In genomic region chr12:121632069-121632970, GRCh38 we compare ENCODE assay signal across 11 cellular contexts. TPM values are rescaled to one million over a fixed set of nuclear protein-coding genes. Genes with fewer than 3 reads are reported as not detected.
DNase-seq lines count a peak whose midpoint lies in the region; ATAC-seq, FAIRE-seq and TF ChIP-seq lines count a peak whose summit lies in the region.
"Had no signal": no experiment of that assay in that cellular context is flagged by ENCODE, and none has a peak within 500 bp of the region (broad histone marks: within the 10 kb centered on the region; RNA-seq: fewer than 3 reads in every experiment).

No MANE protein-coding gene starts in this region.

- H3K27me3 ChIP-seq in GM12878 (replicated peaks in 1 of 2; ENCODE audit: control insufficient read depth in 2 of 2, insufficient read depth in 2 of 2, low read length in 1 of 2) (no peaks in the 10 kb centered on the region), muscle layer of duodenum (ENCODE audit: low read depth, low read length) (no peaks in the 10 kb centered on the region)

- H3K9me3 ChIP-seq in GM12878 (replicated peaks; ENCODE audit: control insufficient read depth, insufficient read depth, low read length) (no peaks in the 10 kb centered on the region), muscle layer of duodenum (ENCODE audit: control insufficient read depth in 1 of 2, low read length in 2 of 2) (no peaks in the 10 kb centered on the region)

- no peaks in the 10 kb centered on the region for H4K20me1 ChIP-seq in GM12878 (ENCODE audit: control insufficient read depth, insufficient read depth)

- H3K27ac ChIP-seq in GM12878 (ENCODE audit: control insufficient read depth, insufficient read depth) (peak overlapping the region; percentile 35), muscle layer of duodenum (ENCODE audit: low read length) (peak overlapping the region; percentile 54)

- SMC1A ChIA-PET in GM12878 (lab: Charles Lee; ENCODE audit: uncharacterized antibody, unreplicated experiment) = interaction anchor here (0.7 to 1.7 kb wide), 3 partner anchors 37 to 81 kb away, joined by 3 to 6 read pairs (median 3); partner anchors contain the start of gene MORN3

- no peak for DNase-seq in activated naive CD4-positive, alpha-beta T cell treated with anti-CD3 and anti-CD28 coated beads, Interleukin-2, amount 10 ng/mL, durations not matched to agents 7 days and 5 days
- DNase-seq in activated naive CD4-positive, alpha-beta T cell (lab: John Stamatoyannopoulos, UW) = no peak
- DNase-seq in GM12878 (ENCODE audit: low read depth, low spot score) (no peak), type B pancreatic cell (ENCODE audit: extremely low spot score, unreplicated experiment) (no peak), epidermal melanocyte (ENCODE audit: insufficient read length, low spot score) (no peak), NCI-H1930 (lab: John Stamatoyannopoulos, UW) (no peak)
- DNase-seq: C1 segment of cervical spinal cord; stimulated activated CD4-positive, alpha-beta T cell treated with anti-CD3 and anti-CD28 coated beads, Interleukin-4, amount 100 ng/mL, for 4 hours had no signal

- no peak for TF ChIP-seq POLR2A in GM12878 (IDR thresholded peaks at IDR 0.05; ENCODE audit: low read depth, low read length)

- no peaks in the 10 kb centered on the region for H3K9me3 Mint-ChIP-seq in activated naive CD4-positive, alpha-beta T cell treated with anti-CD3 and anti-CD28 coated beads, Interleukin-2, amount 10 ng/mL, durations not matched to agents 7 days and 5 days
- no peaks in the 10 kb centered on the region for H3K9me3 Mint-ChIP-seq in type B pancreatic cell

- TF ChIP-seq EP300 in GM12878 (IDR thresholded peaks at IDR 0.05; ENCODE audit: borderline replicate concordance in 1 of 2, control insufficient read depth in 1 of 2, low read depth in 2 of 2, low read length in 2 of 2) = no peak

- FAIRE-seq in GM12878 (lab: Jason Lieb, UNC) = no peak

- ATAC-seq in GM12878 (no peak), GM19463 (IDR thresholded peaks at IDR 0.05; ENCODE audit: unreplicated experiment) (no peak)

- no peaks in the 10 kb centered on the region; a peak in 2 of 4 replicates for H3K36me3 ChIP-seq in GM12878 (ENCODE audit: control insufficient read depth in 2 of 2, insufficient read depth in 2 of 2, low read length in 1 of 2)
- H3K36me3 ChIP-seq in muscle layer of duodenum (ENCODE audit: control insufficient read depth in 1 of 2, insufficient read depth in 2 of 2, low read length in 2 of 2) = no peaks in the 10 kb centered on the region

- TF ChIP-seq CTCF in GM12878 (IDR thresholded peaks at IDR 0.05 in 2 of 3, conservative IDR thresholded peaks at IDR 0.05 in 1 of 3; ENCODE audit: control insufficient read depth in 2 of 3, extremely low read depth in 1 of 3, insufficient read depth in 1 of 3, low read depth in 3 of 3, low read length in 3 of 3) = no peak
- TF ChIP-seq CTCF in type B pancreatic cell (conservative IDR thresholded peaks at IDR 0.05) = no peak

- TF ChIP-seq RAD21 in GM12878 (IDR thresholded peaks at IDR 0.05; ENCODE audit: insufficient read depth, low read depth, low read length) = no peak

- peaks cover 72% of the 10 kb centered on the region for H3K79me2 ChIP-seq in GM12878 (ENCODE audit: control insufficient read depth, insufficient read depth, low read length)

- no peak overlapping the region for H2AFZ ChIP-seq in GM12878 (ENCODE audit: control insufficient read depth, low read depth, low read length)

- H3K4me3 Mint-ChIP-seq in activated naive CD4-positive, alpha-beta T cell treated with anti-CD3 and anti-CD28 coated beads, Interleukin-2, amount 10 ng/mL, durations not matched to agents 7 days and 5 days = peak overlapping the region; percentile 37
- peak overlapping the region; percentile 35 for H3K4me3 Mint-ChIP-seq in type B pancreatic cell

- peaks cover 62% of the 10 kb centered on the region for H3K36me3 Mint-ChIP-seq in activated naive CD4-positive, alpha-beta T cell treated with anti-CD3 and anti-CD28 coated beads, Interleukin-2, amount 10 ng/mL, durations not matched to agents 7 days and 5 days
- H3K36me3 Mint-ChIP-seq in type B pancreatic cell = no peaks in the 10 kb centered on the region

- H3K4me1 Mint-ChIP-seq in activated naive CD4-positive, alpha-beta T cell treated with anti-CD3 and anti-CD28 coated beads, Interleukin-2, amount 10 ng/mL, durations not matched to agents 7 days and 5 days = peaks cover 81% of the 10 kb centered on the region
- H3K4me1 Mint-ChIP-seq in type B pancreatic cell (ENCODE audit: unreplicated experiment) = peaks cover 37% of the 10 kb centered on the region

- intact Hi-C loops in GM12878 (cut with micrococcal nuclease; ENCODE audit: unreplicated experiment) = no loop called here

- in situ Hi-C loops in GM12878 (cut with MboI) = no loop called here

- peak overlapping the region; percentile 77 for H3K27ac Mint-ChIP-seq in activated naive CD4-positive, alpha-beta T cell treated with anti-CD3 and anti-CD28 coated beads, Interleukin-2, amount 10 ng/mL, durations not matched to agents 7 days and 5 days
- peak overlapping the region; percentile 80 for H3K27ac Mint-ChIP-seq in type B pancreatic cell

- WGBS in GM12878 (ENCODE audit: insufficient coverage, insufficient replicate concordance, low lambda C conversion rate, missing lambda C conversion rate) = 54% methylated on average over 11 of the region's 11 CpGs

- POLR2A ChIA-PET in GM12878 (lab: Charles Lee) = interaction anchor here (0.6 to 0.9 kb wide), 3 partner anchors 47 to 79 kb away, joined by 3 to 6 read pairs (median 3); no protein-coding TSS in a partner anchor

- RAD21 ChIA-PET in GM12878 (lab: Charles Lee; ENCODE audit: unreplicated experiment) = no interaction called here

- peaks cover 35% of the 10 kb centered on the region for H3K4me1 ChIP-seq in GM12878 (ENCODE audit: control insufficient read depth, insufficient read depth, low read length)
- peaks cover 15 to 29% of the 10 kb centered on the region in 2 donors for H3K4me1 ChIP-seq in muscle layer of duodenum (ENCODE audit: control insufficient read depth in 1 of 2, insufficient read depth in 2 of 2, low read length in 2 of 2)

- BruUV-seq in GM12878 (replicated peaks; lab: Mats Ljungman, UMichigan) = TSS peak; percentile 19

- H3K4me2 ChIP-seq in GM12878 (ENCODE audit: control insufficient read depth, insufficient read depth) = peak overlapping the region; percentile 64

- no peak overlapping the region for H3K9ac ChIP-seq in GM12878 (ENCODE audit: control insufficient read depth, insufficient read depth, low read length)

- CTCF ChIA-PET in activated naive CD4-positive, alpha-beta T cell treated with anti-CD3 and anti-CD28 coated beads, Interleukin-2, amount 10 ng/mL, durations not matched to agents 7 days and 5 days (lab: Charles Lee) = interaction anchor here (1.1 to 2.4 kb wide), 2 partner anchors 37 to 78 kb away, joined by 3 to 11 read pairs; partner anchors contain the start of gene MORN3
- CTCF ChIA-PET in GM12878 (lab: Yijun Ruan, JAX) = interaction anchor here (0.6 to 1.0 kb wide), 4 partner anchors 37 to 443 kb away, joined by 3 to 5 read pairs (median 4); no protein-coding TSS in a partner anchor

- H3K27me3 Mint-ChIP-seq in activated naive CD4-positive, alpha-beta T cell treated with anti-CD3 and anti-CD28 coated beads, Interleukin-2, amount 10 ng/mL, durations not matched to agents 7 days and 5 days = no peaks in the 10 kb centered on the region
- H3K27me3 Mint-ChIP-seq in type B pancreatic cell = no peaks in the 10 kb centered on the region

- H3K4me3 ChIP-seq in GM12878 = peak overlapping the region; percentile 22; the same call in 1 of the 2 replicates
- H3K4me3 ChIP-seq in muscle layer of duodenum (ENCODE audit: low read depth in 1 of 2, low read length in 2 of 2) = peak overlapping the region; percentile 7 to 24
- H3K4me3 ChIP-seq: lung had no signal

RNA-seq across cellular contexts. Expression of gene ORAI1, which starts 6.0 kb away (rescaled TPM):
- 13.1 and 15.8 TPM in 2 replicates for total RNA-seq in GM12878 (2013; cell fraction: nucleolus; rRNA removed)
- total RNA-seq in GM12878 (2014; rRNA removed) (9.7 and 16.4 TPM in 2 replicates), GM12878 (2014; rRNA removed; fragmentation: Illumina TruSeq; extraction: Trizol) (7.1 and 8.2 TPM in 2 replicates), GM12878 (2021) (31.0 and 32.2 TPM in 2 replicates), type B pancreatic cell (ENCODE audit: low replicate concordance) (10.5 and 12.9 TPM in 2 replicates)
- 6.5 TPM for polyA plus RNA-seq in GM12878 (2011; ENCODE audit: low read depth)
- polyA plus RNA-seq in GM12878 (2011; rRNA removed) (4.8 and 15.3 TPM in 2 replicates), GM12878 (2014; fragmentation: Illumina TruSeq; extraction: Trizol) (2.6 and 6.5 TPM in 2 replicates), GM12878 (2014; fragmentation: Nextera tagmentation; extraction: Ambion mirVana) (1 to 10 TPM; 5.5 to 6.1 TPM), GM12878 (2014; rRNA removed) (33.1 and 39.2 TPM in 2 replicates), GM12878 (2016; fragmentation: Nextera tagmentation; extraction: Ambion mirVana) (10 to 100 TPM in 1 of 2 experiments, 1 to 10 TPM in 1; 7.7 to 25.1 TPM)
- polyA plus RNA-seq in GM12878 (2011; cell fraction: cytosol; rRNA removed) = 28.4 and 36.0 TPM in 2 replicates
- 20.8 and 24.1 TPM in 2 replicates for polyA plus RNA-seq in GM12878 (2011; cell fraction: nucleus; rRNA removed)
- 21.7 and 23.1 TPM in 2 replicates for polyA plus RNA-seq in GM12878 (2012)
- 21.7 and 34.6 TPM in 2 replicates for polyA minus RNA-seq in GM12878 (2011; rRNA and poly(A)+ RNA removed)
- polyA minus RNA-seq in GM12878 (2011; cell fraction: cytosol; rRNA and poly(A)+ RNA removed) = 25.1 and 28.5 TPM in 2 replicates
- 7.7 and 21.1 TPM in 2 replicates for polyA minus RNA-seq in GM12878 (2011; cell fraction: nucleus; rRNA and poly(A)+ RNA removed)

RNA-seq across cellular contexts. Expression of gene MORN3, which starts 37.1 kb away (rescaled TPM):
- not detected in 2 replicates for total RNA-seq in GM12878 (2013; cell fraction: nucleolus; rRNA removed)
- total RNA-seq in GM12878 (2014; rRNA removed) (0.11 and 0.17 TPM in 2 replicates), GM12878 (2014; rRNA removed; fragmentation: Illumina TruSeq; extraction: Trizol) (0.13 and 0.28 TPM in 2 replicates), GM12878 (2021) (0.15 and 0.19 TPM in 2 replicates), type B pancreatic cell (ENCODE audit: low replicate concordance) (0.80 and 0.83 TPM in 2 replicates)
- 0.21 TPM for polyA plus RNA-seq in GM12878 (2011; ENCODE audit: low read depth)
- polyA plus RNA-seq in GM12878 (2011; rRNA removed) (0.34 and 0.37 TPM in 2 replicates), GM12878 (2014; fragmentation: Illumina TruSeq; extraction: Trizol) (0.11 and 0.18 TPM in 2 replicates), GM12878 (2014; fragmentation: Nextera tagmentation; extraction: Ambion mirVana) (under 1 TPM; 0.24 to 0.31 TPM), GM12878 (2014; rRNA removed) (0.08 and 0.11 TPM in 2 replicates), GM12878 (2016; fragmentation: Nextera tagmentation; extraction: Ambion mirVana) (under 1 TPM; 0.14 to 0.16 TPM)
- 0.16 and 0.18 TPM in 2 replicates for polyA plus RNA-seq in GM12878 (2011; cell fraction: cytosol; rRNA removed)
- 0.07 and 0.10 TPM in 2 replicates for polyA plus RNA-seq in GM12878 (2011; cell fraction: nucleus; rRNA removed)
- polyA plus RNA-seq in GM12878 (2012) = 0.27 and 0.34 TPM in 2 replicates
- polyA minus RNA-seq in GM12878 (2011; rRNA and poly(A)+ RNA removed) = not detected in 2 replicates
- not detected in 2 replicates for polyA minus RNA-seq in GM12878 (2011; cell fraction: cytosol; rRNA and poly(A)+ RNA removed)
- not detected in 2 replicates for polyA minus RNA-seq in GM12878 (2011; cell fraction: nucleus; rRNA and poly(A)+ RNA removed)

RNA-seq across cellular contexts. Expression of gene KDM2B, which starts 51.5 kb away (rescaled TPM):
- 634 and 686 TPM in 2 replicates for total RNA-seq in GM12878 (2013; cell fraction: nucleolus; rRNA removed)
- total RNA-seq in GM12878 (2014; rRNA removed) (57.9 and 62.9 TPM in 2 replicates), GM12878 (2014; rRNA removed; fragmentation: Illumina TruSeq; extraction: Trizol) (33.0 and 34.1 TPM in 2 replicates), GM12878 (2021) (76.3 and 87.6 TPM in 2 replicates), type B pancreatic cell (ENCODE audit: low replicate concordance) (36.9 and 51.7 TPM in 2 replicates)
- polyA plus RNA-seq in GM12878 (2011; ENCODE audit: low read depth) = 76.8 TPM
- polyA plus RNA-seq in GM12878 (2011; rRNA removed) (67.9 and 124 TPM in 2 replicates), GM12878 (2014; fragmentation: Illumina TruSeq; extraction: Trizol) (31.7 and 46.7 TPM in 2 replicates), GM12878 (2014; fragmentation: Nextera tagmentation; extraction: Ambion mirVana) (10 to 100 TPM; 13.6 to 14.7 TPM), GM12878 (2014; rRNA removed) (72.8 and 77.4 TPM in 2 replicates), GM12878 (2016; fragmentation: Nextera tagmentation; extraction: Ambion mirVana) (10 to 100 TPM; 31.8 to 34.0 TPM)
- polyA plus RNA-seq in GM12878 (2011; cell fraction: cytosol; rRNA removed) = 103 and 121 TPM in 2 replicates
- 380 and 393 TPM in 2 replicates for polyA plus RNA-seq in GM12878 (2011; cell fraction: nucleus; rRNA removed)
- 81.7 and 83.4 TPM in 2 replicates for polyA plus RNA-seq in GM12878 (2012)
- 395 and 503 TPM in 2 replicates for polyA minus RNA-seq in GM12878 (2011; rRNA and poly(A)+ RNA removed)
- 82.7 and 85.4 TPM in 2 replicates for polyA minus RNA-seq in GM12878 (2011; cell fraction: cytosol; rRNA and poly(A)+ RNA removed)
- 171 and 227 TPM in 2 replicates for polyA minus RNA-seq in GM12878 (2011; cell fraction: nucleus; rRNA and poly(A)+ RNA removed)
